Comparison of ENCODE assay signal across 18 cellular contexts in the genomic region with DNA sequence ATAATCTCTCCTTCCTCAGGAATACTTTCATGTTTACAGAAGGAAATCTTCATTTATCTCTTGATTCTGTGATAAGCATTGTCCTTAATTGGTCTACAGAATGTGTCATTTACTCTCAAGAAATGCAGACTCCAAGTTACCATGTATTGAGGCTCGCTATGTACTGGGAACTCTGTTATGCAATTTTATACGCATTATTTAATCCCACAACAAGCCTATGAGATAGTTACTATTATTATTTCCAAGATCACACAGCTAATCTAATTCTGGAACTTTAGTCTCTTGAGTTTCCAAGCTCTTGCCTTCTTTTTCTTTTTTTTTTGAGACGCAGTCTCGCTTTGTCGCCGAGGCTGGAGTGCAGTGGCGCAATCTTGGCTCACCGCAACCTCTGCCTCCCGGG. TPM values are rescaled to one million over a fixed set of nuclear protein-coding genes. Genes with fewer than 3 reads are reported as not detected.
DNase-seq lines count a peak whose midpoint lies in the region; ATAC-seq and TF ChIP-seq lines count a peak whose summit lies in the region.
"Had no signal": no experiment of that assay in that cellular context is flagged by ENCODE, and none has a peak within 500 bp of the region (broad histone marks: within the 10 kb centered on the region; RNA-seq: fewer than 3 reads in every experiment).

No MANE protein-coding gene starts in this region.

- TF ChIP-seq EP300 in esophagus muscularis mucosa (IDR thresholded peaks at IDR 0.05): no peak

- peak overlapping the region; percentile 90; the same call in 1 of the 2 replicates for H2AK5ac ChIP-seq in IMR-90 (ENCODE audit: low read depth, low read length)

- H3K27me3 Mint-ChIP-seq in osteocyte (ENCODE audit: unreplicated experiment): no peaks in the 10 kb centered on the region
- H3K27me3 Mint-ChIP-seq in CD8-positive, alpha-beta memory T cell: peaks cover 0 to 2% of the 10 kb centered on the region in 2 donors

- H3K4me1 Mint-ChIP-seq in osteocyte (ENCODE audit: unreplicated experiment): peaks cover 22% of the 10 kb centered on the region
- H3K4me1 Mint-ChIP-seq in CD8-positive, alpha-beta memory T cell: no peaks in the 10 kb centered on the region

- peak overlapping the region; percentile 93; the same call in 1 of the 2 replicates for H2BK120ac ChIP-seq in IMR-90 (ENCODE audit: low read depth, low read length)

- H2AFZ ChIP-seq in IMR-90 (replicated peaks; ENCODE audit: low read length, poor library complexity): no peak overlapping the region
- H2AFZ ChIP-seq: PC-9 had no signal

- H2BK20ac ChIP-seq in IMR-90 (ENCODE audit: low read depth, low read length): no peak overlapping the region; the same call in 1 of the 2 replicates

- 97% methylated on average over 7 of the region's 9 CpGs; no CpG with 5 or more reads in 1 of the 2 experiments for WGBS in IMR-90 (ENCODE audit: extremely low coverage in 2 of 2, insufficient read length in 1 of 2), 2 experiments
- WGBS in esophagus muscularis mucosa: 86% methylated on average over 9 of the region's 9 CpGs
- WGBS in thyroid gland, 2 donors: 90 to 98% methylated on average over 9 of the region's 9 CpGs

- CTCF ChIA-PET in IMR-90 (lab: Yijun Ruan, JAX): interaction anchor here (1.1 kb wide), 1 partner anchor 14 kb away, joined by 3 read pairs; no protein-coding TSS in a partner anchor
- CTCF ChIA-PET in CD8-positive, alpha-beta memory T cell (lab: Charles Lee): no interaction called here

- peak overlapping the region; percentile 70 for H3K27ac ChIP-seq in IMR-90 (ENCODE audit: insufficient read depth, low read length)
- peak overlapping the region; percentile 82 to 84 (median 83) for H3K27ac ChIP-seq in esophagus muscularis mucosa (replicated peaks in 1 of 4)
- H3K27ac ChIP-seq in thyroid gland: peak overlapping the region in 2 of 3 donors; percentile 42 to 62
- no peak overlapping the region for H3K27ac ChIP-seq in CD8-positive, alpha-beta memory T cell (ENCODE audit: low read depth, low read length)
- H3K27ac ChIP-seq: BLaER1 treated with 17β-estradiol and CSF1 and Interleukin-3, amounts not matched to agents 10 nM and 100 nM; PC-9 had no signal

- H3K9me3 ChIP-seq in IMR-90 (ENCODE audit: control insufficient read depth, insufficient read depth, low read length) (no peaks in the 10 kb centered on the region), esophagus muscularis mucosa (no peaks in the 10 kb centered on the region), thyroid gland (no peaks in the 10 kb centered on the region)
- no peaks in the 10 kb centered on the region for H3K9me3 ChIP-seq in CD8-positive, alpha-beta memory T cell (ENCODE audit: low read length)
- H3K9me3 ChIP-seq: A549 had no signal

- DNase-seq in IMR-90 (no peak), esophagus muscularis mucosa (ENCODE audit: extremely low spot score) (no peak), osteocyte (ENCODE audit: extremely low spot score, unreplicated experiment) (no peak), thyroid gland (no peak), NCI-H2029 (lab: John Stamatoyannopoulos, UW) (no peak)
- no peak for DNase-seq in CD8-positive, alpha-beta memory T cell
- no peak for DNase-seq in effector CD4-positive, alpha-beta T cell
- DNase-seq: GF-D8, GOT3, KBM-7, NCI-H1417 treated with DMSO at 0.1 percent for 48 hours, NCI-H2029 treated with DMSO at 0.1 percent for 48 hours, NCI-H510A, NCI-H774, PC-9 had no signal

- H3K9ac ChIP-seq in IMR-90 (ENCODE audit: low read depth, low read length): no peak overlapping the region
- H3K9ac ChIP-seq: BLaER1 treated with 17β-estradiol and CSF1 and Interleukin-3, amounts not matched to agents 10 nM and 100 nM had no signal

- no peak overlapping the region for H3K56ac ChIP-seq in IMR-90 (ENCODE audit: extremely low read depth, insufficient read depth, low read length)

- TF ChIP-seq POLR2A in IMR-90 (IDR thresholded peaks at IDR 0.05; ENCODE audit: low read depth, low read length) (no peak), esophagus muscularis mucosa (IDR thresholded peaks at IDR 0.05; ENCODE audit: low read depth) (no peak), thyroid gland (IDR thresholded peaks at IDR 0.05) (no peak)

- H3K27me3 ChIP-seq in IMR-90 (ENCODE audit: control insufficient read depth, insufficient read depth, low read length): no peaks in the 10 kb centered on the region
- no peaks in the 10 kb centered on the region for H3K27me3 ChIP-seq in esophagus muscularis mucosa
- no peaks in the 10 kb centered on the region for H3K27me3 ChIP-seq in thyroid gland
- no peaks in the 10 kb centered on the region for H3K27me3 ChIP-seq in CD8-positive, alpha-beta memory T cell (ENCODE audit: insufficient read depth, low read length, poor library complexity, severe bottlenecking)
- H3K27me3 ChIP-seq: BLaER1 treated with 17β-estradiol and CSF1 and Interleukin-3, amounts not matched to agents 10 nM and 100 nM had no signal

- ATAC-seq in IMR-90 (ENCODE audit: low read depth) (no peak), HG02571 (IDR thresholded peaks at IDR 0.05; ENCODE audit: unreplicated experiment) (no peak)
- ATAC-seq: A549 had no signal

- 0 out of 4 replicates have a peak, but pooled peaks cover 0 to 9% of the 10 kb centered on the region in 2 experiments for H3K79me1 ChIP-seq in IMR-90 (ENCODE audit: low read depth in 1 of 2, low read length in 2 of 2)

- TF ChIP-seq CTCF in IMR-90 (conservative IDR thresholded peaks at IDR 0.05; ENCODE audit: low read depth, low read length) (no peak), esophagus muscularis mucosa (IDR thresholded peaks at IDR 0.05) (no peak), osteocyte (IDR thresholded peaks at IDR 0.05) (no peak), thyroid gland (IDR thresholded peaks at IDR 0.05) (no peak)

- H3K36me3 Mint-ChIP-seq in osteocyte (ENCODE audit: unreplicated experiment): no peaks in the 10 kb centered on the region
- H3K36me3 Mint-ChIP-seq in CD8-positive, alpha-beta memory T cell: no peaks in the 10 kb centered on the region

- H3K4me1 ChIP-seq in IMR-90 (ENCODE audit: control insufficient read depth, insufficient read depth, low read length) (peaks cover 19% of the 10 kb centered on the region), esophagus muscularis mucosa (peaks cover 6 to 51% (median 41%) of the 10 kb centered on the region in 4 donors), thyroid gland (peaks cover 24 to 27% of the 10 kb centered on the region in 2 donors)
- no peaks in the 10 kb centered on the region for H3K4me1 ChIP-seq in CD8-positive, alpha-beta memory T cell (ENCODE audit: insufficient read depth, low read length)
- H3K4me1 ChIP-seq: BLaER1 treated with 17β-estradiol and CSF1 and Interleukin-3, amounts not matched to agents 10 nM and 100 nM had no signal

- peak overlapping the region; percentile 54 for H2BK5ac ChIP-seq in IMR-90 (ENCODE audit: low read depth, low read length, poor library complexity, severe bottlenecking)

- no peak overlapping the region for H3K4me3 ChIP-seq in IMR-90 (ENCODE audit: insufficient read depth, low read depth, low read length)
- no peak overlapping the region for H3K4me3 ChIP-seq in esophagus muscularis mucosa
- no peak overlapping the region for H3K4me3 ChIP-seq in thyroid gland (replicated peaks in 1 of 3)
- no peak overlapping the region for H3K4me3 ChIP-seq in CD8-positive, alpha-beta memory T cell (ENCODE audit: low read length)
- H3K4me3 ChIP-seq: A549; BLaER1 treated with 17β-estradiol and CSF1 and Interleukin-3, amounts not matched to agents 10 nM and 100 nM; PC-9 had no signal

- H2BK15ac ChIP-seq in IMR-90 (ENCODE audit: low read depth, low read length): peak overlapping the region; percentile 96; the same call in 1 of the 3 replicates

- no peak overlapping the region for H3K4ac ChIP-seq in IMR-90 (ENCODE audit: low read depth, low read length)

- H3K4me2 ChIP-seq in IMR-90 (ENCODE audit: low read depth, low read length): no peak overlapping the region
- H3K4me2 ChIP-seq: BLaER1 treated with 17β-estradiol and CSF1 and Interleukin-3, amounts not matched to agents 10 nM and 100 nM; PC-9 had no signal

- H3K23ac ChIP-seq in IMR-90 (ENCODE audit: low read depth, low read length): no peak overlapping the region

- no peak overlapping the region for H4K91ac ChIP-seq in IMR-90 (ENCODE audit: insufficient read depth, low read depth, low read length)

- H4K20me1 ChIP-seq in IMR-90 (ENCODE audit: insufficient read depth, low read length): no peaks in the 10 kb centered on the region
- H4K20me1 ChIP-seq: BLaER1 treated with 17β-estradiol and CSF1 and Interleukin-3, amounts not matched to agents 10 nM and 100 nM had no signal

- in situ Hi-C loops in IMR-90 (cut with MboI; ENCODE audit: low sequenced_read_pairs): no loop called here

- H3K9me1 ChIP-seq in IMR-90 (ENCODE audit: insufficient read depth, low read length): peaks cover 14% of the 10 kb centered on the region

- H3K4me3 Mint-ChIP-seq in osteocyte (ENCODE audit: unreplicated experiment): no peak overlapping the region
- H3K4me3 Mint-ChIP-seq in CD8-positive, alpha-beta memory T cell: no peak overlapping the region

- no peaks in the 10 kb centered on the region for H3K9me3 Mint-ChIP-seq in osteocyte (ENCODE audit: unreplicated experiment)
- no peaks in the 10 kb centered on the region for H3K9me3 Mint-ChIP-seq in CD8-positive, alpha-beta memory T cell

- POLR2A ChIA-PET in IMR-90 (lab: Charles Lee; ENCODE audit: unreplicated experiment): no interaction called here
- POLR2A ChIA-PET in CD8-positive, alpha-beta memory T cell (lab: Charles Lee): no interaction called here

- peak overlapping the region; percentile 98 for H3K18ac ChIP-seq in IMR-90 (ENCODE audit: low read depth, low read length)

- H3K36me3 ChIP-seq in IMR-90 (ENCODE audit: control insufficient read depth, insufficient read depth, low read length) (no peaks in the 10 kb centered on the region), esophagus muscularis mucosa (no peaks in the 10 kb centered on the region), thyroid gland (no peaks in the 10 kb centered on the region)
- H3K36me3 ChIP-seq in CD8-positive, alpha-beta memory T cell (ENCODE audit: insufficient read depth, low read length): no peaks in the 10 kb centered on the region
- H3K36me3 ChIP-seq: BLaER1 treated with 17β-estradiol and CSF1 and Interleukin-3, amounts not matched to agents 10 nM and 100 nM had no signal

- H2AK9ac ChIP-seq in IMR-90 (replicated peaks; ENCODE audit: low read depth, low read length, poor library complexity): no peak overlapping the region

- TF ChIP-seq RAD21 in IMR-90 (IDR thresholded peaks at IDR 0.05; ENCODE audit: low read length): no peak

- no peak overlapping the region for H3K14ac ChIP-seq in IMR-90 (replicated peaks; ENCODE audit: low read depth, low read length)

- peak overlapping the region; percentile 98 for H4K5ac ChIP-seq in IMR-90 (ENCODE audit: low read depth, low read length)

- BruUV-seq in IMR-90 (replicated peaks; lab: Mats Ljungman, UMichigan): no TSS peak

- intact Hi-C loops in IMR-90 (cut with micrococcal nuclease) (no loop called here), esophagus muscularis mucosa (cut with DNase I) (no loop called here), thyroid gland (cut with DNase I) (loop anchor here (10.0 kb wide), 1 partner anchor 53 kb away; no protein-coding TSS in a partner anchor)

- H4K8ac ChIP-seq in IMR-90 (ENCODE audit: low read depth in 2 of 2, low read length in 2 of 2): peak overlapping the region in 1 of 2 experiments; percentile 90; a peak in 1 of 4 replicates

- H3K27ac Mint-ChIP-seq in osteocyte (ENCODE audit: unreplicated experiment): peak overlapping the region; percentile 88
- no peak overlapping the region for H3K27ac Mint-ChIP-seq in CD8-positive, alpha-beta memory T cell

- dilution Hi-C loops in IMR-90 (cut with HindIII; ENCODE audit: low sequenced_read_pairs, unreplicated experiment): no loop called here

RNA-seq across cellular contexts. Expression of gene RAB23, which starts 30.0 kb away (rescaled TPM):
- total RNA-seq in IMR-90 (2012; rRNA removed) (13.3 and 28.9 TPM in 2 replicates), esophagus muscularis mucosa (100 to 1,000 TPM in 1 of 4 donors, 10 to 100 TPM in 3; 57.8 to 102 (median 70.3) TPM), osteocyte (33.8 and 35.2 TPM in 2 replicates), thyroid gland (10 to 100 TPM; 19.6 to 38.9 (median 27.9) TPM)
- 7.8 and 10.8 TPM in 2 replicates for polyA plus RNA-seq in IMR-90 (2012; rRNA removed)
- polyA plus RNA-seq in IMR-90 (2012; cell fraction: cytosol; rRNA removed): 1.8 and 2.0 TPM in 2 replicates
- 0.72 and 6.9 TPM in 2 replicates for polyA plus RNA-seq in IMR-90 (2012; cell fraction: nucleus; rRNA removed; ENCODE audit: low replicate concordance)
- total RNA-seq in CD8-positive, alpha-beta memory T cell: 1 to 10 TPM; 4.3 to 4.7 TPM
- polyA plus RNA-seq in CD8-positive, alpha-beta memory T cell: 1.0 TPM
